Comparison of ENCODE assay signal across 1 cellular context in the genomic region with DNA sequence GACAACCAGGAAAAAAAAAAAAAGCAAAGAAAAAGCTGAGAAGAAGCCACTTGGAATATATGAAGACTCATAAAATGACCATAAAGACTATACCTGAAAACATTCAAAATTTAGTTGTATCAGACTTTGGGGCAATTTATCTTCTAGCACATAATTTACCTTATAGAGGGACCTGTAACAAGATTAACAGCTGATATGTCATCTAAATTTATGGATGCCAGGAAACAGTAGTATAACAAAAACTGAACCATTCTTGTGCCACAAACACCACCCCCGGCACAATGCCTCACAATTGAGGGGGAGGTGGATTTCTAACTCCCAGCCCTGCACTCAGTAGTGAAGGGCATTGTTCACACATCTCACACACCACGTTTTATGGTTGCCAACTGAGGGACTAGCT.
A peak's percentile ranks its signal among the peaks of the same experiment; 100 is the strongest.
TF ChIP-seq lines count a peak whose summit lies in the region.

No MANE protein-coding gene starts in this region.

TF ChIP-seq in HepG2, 621 proteins besides CTCF, POLR2A, EP300 and RAD21 (continued from another document):
- TF ChIP-seq, protein P1, sequence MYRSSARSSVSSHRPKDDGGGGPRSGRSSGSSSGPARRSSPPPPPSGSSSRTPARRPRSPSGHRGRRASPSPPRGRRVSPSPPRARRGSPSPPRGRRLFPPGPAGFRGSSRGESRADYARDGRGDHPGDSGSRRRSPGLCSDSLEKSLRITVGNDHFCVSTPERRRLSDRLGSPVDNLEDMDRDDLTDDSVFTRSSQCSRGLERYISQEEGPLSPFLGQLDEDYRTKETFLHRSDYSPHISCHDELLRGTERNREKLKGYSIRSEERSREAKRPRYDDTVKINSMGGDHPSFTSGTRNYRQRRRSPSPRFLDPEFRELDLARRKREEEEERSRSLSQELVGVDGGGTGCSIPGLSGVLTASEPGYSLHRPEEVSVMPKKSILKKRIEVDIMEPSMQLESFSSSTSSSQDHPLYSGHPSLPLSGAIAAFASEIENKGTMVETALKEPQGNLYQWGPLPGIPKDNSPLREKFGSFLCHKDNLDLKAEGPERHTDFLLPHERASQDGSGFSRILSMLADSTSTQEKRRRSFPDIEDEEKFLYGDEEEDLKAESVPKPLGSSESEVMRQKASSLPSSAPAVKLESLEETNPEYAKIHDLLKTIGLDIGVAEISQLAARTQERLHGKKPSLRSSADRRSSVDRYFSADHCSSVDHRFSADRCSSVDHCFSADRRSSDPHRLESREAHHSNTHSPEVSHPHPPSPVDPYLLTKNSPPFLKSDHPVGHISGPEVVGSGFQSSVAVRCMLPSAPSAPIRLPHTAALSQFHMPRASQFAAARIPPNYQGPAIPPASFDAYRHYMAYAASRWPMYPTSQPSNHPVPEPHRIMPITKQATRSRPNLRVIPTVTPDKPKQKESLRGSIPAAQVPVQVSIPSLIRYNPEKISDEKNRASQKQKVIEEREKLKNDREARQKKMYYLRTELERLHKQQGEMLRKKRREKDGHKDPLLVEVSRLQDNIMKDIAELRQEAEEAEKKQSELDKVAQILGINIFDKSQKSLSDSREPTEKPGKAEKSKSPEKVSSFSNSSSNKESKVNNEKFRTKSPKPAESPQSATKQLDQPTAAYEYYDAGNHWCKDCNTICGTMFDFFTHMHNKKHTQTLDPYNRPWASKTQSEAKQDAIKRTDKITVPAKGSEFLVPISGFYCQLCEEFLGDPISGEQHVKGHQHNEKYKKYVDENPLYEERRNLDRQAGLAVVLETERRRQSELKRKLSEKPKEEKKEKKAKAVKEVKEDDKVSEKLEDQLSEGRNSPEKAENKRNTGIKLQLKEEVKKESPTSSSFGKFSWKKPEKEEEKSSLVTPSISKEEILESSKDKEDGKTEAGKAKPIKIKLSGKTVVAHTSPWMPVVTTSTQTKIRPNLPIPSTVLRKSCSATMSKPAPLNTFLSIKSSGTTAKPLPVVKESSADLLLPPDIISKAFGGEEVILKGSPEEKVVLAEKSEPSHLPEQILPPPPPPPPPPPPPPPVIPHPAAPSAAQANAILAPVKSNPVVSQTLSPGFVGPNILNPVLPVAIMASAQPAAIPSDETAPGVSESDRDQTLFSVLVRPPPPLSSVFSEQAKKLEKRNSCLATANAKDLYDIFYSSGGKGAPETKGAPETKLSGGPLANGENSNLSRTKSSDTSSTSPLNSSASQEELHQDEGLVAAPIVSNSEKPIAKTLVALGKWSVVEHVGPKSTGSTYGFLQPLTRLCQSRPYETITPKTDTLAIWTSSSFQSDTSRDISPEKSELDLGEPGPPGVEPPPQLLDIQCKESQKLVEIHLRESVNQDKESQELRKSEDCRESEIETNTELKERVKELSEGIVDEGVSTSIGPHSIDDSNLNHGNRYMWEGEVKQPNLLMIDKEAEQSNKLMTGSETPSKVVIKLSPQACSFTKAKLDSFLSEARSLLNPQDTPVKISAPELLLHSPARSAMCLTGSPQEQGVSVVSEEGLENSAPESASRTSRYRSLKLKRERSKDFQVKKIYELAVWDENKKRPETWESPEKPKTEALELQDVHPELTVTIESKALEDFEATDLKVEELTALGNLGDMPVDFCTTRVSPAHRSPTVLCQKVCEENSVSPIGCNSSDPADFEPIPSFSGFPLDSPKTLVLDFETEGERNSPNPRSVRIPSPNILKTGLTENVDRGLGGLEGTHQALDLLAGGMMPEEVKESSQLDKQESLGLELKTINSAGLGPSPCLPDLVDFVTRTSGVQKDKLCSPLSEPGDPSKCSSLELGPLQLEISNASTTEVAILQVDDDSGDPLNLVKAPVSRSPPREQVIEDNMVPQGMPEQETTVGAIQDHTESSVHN (CRISPR knock-in tag; IDR thresholded peaks at IDR 0.05): no peak
- TF ChIP-seq ZNF670 (CRISPR knock-in tag; IDR thresholded peaks at IDR 0.05; ENCODE audit: borderline replicate concordance): no peak
- TF ChIP-seq ZNF317 (CRISPR knock-in tag; IDR thresholded peaks at IDR 0.05): peak; percentile 88
- TF ChIP-seq, protein P2, sequence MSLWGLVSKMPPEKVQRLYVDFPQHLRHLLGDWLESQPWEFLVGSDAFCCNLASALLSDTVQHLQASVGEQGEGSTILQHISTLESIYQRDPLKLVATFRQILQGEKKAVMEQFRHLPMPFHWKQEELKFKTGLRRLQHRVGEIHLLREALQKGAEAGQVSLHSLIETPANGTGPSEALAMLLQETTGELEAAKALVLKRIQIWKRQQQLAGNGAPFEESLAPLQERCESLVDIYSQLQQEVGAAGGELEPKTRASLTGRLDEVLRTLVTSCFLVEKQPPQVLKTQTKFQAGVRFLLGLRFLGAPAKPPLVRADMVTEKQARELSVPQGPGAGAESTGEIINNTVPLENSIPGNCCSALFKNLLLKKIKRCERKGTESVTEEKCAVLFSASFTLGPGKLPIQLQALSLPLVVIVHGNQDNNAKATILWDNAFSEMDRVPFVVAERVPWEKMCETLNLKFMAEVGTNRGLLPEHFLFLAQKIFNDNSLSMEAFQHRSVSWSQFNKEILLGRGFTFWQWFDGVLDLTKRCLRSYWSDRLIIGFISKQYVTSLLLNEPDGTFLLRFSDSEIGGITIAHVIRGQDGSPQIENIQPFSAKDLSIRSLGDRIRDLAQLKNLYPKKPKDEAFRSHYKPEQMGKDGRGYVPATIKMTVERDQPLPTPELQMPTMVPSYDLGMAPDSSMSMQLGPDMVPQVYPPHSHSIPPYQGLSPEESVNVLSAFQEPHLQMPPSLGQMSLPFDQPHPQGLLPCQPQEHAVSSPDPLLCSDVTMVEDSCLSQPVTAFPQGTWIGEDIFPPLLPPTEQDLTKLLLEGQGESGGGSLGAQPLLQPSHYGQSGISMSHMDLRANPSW (CRISPR knock-in tag; IDR thresholded peaks at IDR 0.05; ENCODE audit: borderline replicate concordance): no peak
